10 cellular contexts compared by ENCODE assay signal in the genomic region with DNA sequence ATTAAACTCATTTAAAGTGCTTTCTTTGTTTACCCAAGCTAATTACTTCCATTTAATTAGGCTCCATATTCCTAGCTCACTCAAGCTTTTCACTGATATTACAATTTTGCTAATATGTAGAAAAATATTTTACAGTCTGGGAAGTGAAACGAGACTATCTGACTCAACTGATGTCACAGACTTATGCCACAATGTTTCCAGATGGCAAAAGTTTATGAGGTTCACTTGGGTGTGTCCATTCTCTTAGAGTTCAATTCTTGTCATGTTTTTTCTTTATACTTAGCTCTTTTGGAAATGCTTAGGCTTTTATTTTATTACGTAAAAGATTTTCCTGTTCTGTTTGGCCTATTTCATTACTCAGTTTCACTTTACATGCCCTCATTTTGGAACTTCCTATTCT.
"Had no signal": no experiment of that assay in that cellular context is flagged by ENCODE, and none has a peak within 500 bp of the region (broad histone marks: within the 10 kb centered on the region; RNA-seq: fewer than 3 reads in every experiment).

No MANE protein-coding gene starts in this region.

- H3K27me3 ChIP-seq: right lobe of liver had no signal

- H3K36me3 ChIP-seq: cardiac muscle cell, lower lobe of right lung, right lobe of liver had no signal

- H3K4me1 ChIP-seq: right lobe of liver had no signal

- H3K27ac ChIP-seq: cardiac muscle cell, lower lobe of right lung, right lobe of liver had no signal

- H3K4me3 ChIP-seq: cardiac muscle cell, lower lobe of right lung, right lobe of liver had no signal

- DNase-seq: activated CD4-positive, alpha-beta T cell treated with anti-CD3 and anti-CD28 coated beads, Interleukin-2, amount 50 U/mL, for 1 hour; activated naive CD4-positive, alpha-beta T cell treated with anti-CD3 and anti-CD28 coated beads, Interleukin-2, amount 10 ng/mL, durations not matched to agents 7 days and 5 days; hypothalamus; lower lobe of right lung; midbrain; naive B cell; right lobe of liver; stimulated activated naive CD8-positive, alpha-beta T cell treated with anti-CD3 and anti-CD28 coated beads, Interleukin-15, Interleukin-2, amounts not matched to agents 100 U/mL and 50 U/mL, for 24 hours; T-helper 2 cell had no signal

- H3K9me3 ChIP-seq: lower lobe of right lung, right lobe of liver had no signal
